1 cellular context compared by ENCODE assay signal in genomic region chr14:65224799-65225198, GRCh38.
TF ChIP-seq lines count a peak whose summit lies in the region.

No MANE protein-coding gene starts in this region.

TF ChIP-seq in IMR-90, 13 proteins besides CTCF, POLR2A, EP300 and RAD21 (continued from another document):
- TF ChIP-seq ELK1 (IDR thresholded peaks at IDR 0.05; ENCODE audit: borderline replicate concordance, low read depth, low read length) (no peak), MXI1 (IDR thresholded peaks at IDR 0.05; ENCODE audit: borderline replicate concordance, low read depth, low read length) (no peak), MAZ (IDR thresholded peaks at IDR 0.05; ENCODE audit: borderline replicate concordance, low read depth, low read length) (no peak), FOS (IDR thresholded peaks at IDR 0.05; ENCODE audit: low read depth, low read length) (no peak), RCOR1 (IDR thresholded peaks at IDR 0.05; ENCODE audit: insufficient replicate concordance, low read length) (no peak), CHD1 (IDR thresholded peaks at IDR 0.05; ENCODE audit: low read depth, low read length) (no peak), NFE2L2 (IDR thresholded peaks at IDR 0.05; ENCODE audit: low read depth, low read length) (no peak), BHLHE40 (IDR thresholded peaks at IDR 0.05; ENCODE audit: low read depth, low read length) (no peak), USF2 (IDR thresholded peaks at IDR 0.05; ENCODE audit: low read depth, low read length) (no peak), CEBPB (IDR thresholded peaks at IDR 0.05; ENCODE audit: low read depth, low read length) (no peak)
